In the genomic region with DNA sequence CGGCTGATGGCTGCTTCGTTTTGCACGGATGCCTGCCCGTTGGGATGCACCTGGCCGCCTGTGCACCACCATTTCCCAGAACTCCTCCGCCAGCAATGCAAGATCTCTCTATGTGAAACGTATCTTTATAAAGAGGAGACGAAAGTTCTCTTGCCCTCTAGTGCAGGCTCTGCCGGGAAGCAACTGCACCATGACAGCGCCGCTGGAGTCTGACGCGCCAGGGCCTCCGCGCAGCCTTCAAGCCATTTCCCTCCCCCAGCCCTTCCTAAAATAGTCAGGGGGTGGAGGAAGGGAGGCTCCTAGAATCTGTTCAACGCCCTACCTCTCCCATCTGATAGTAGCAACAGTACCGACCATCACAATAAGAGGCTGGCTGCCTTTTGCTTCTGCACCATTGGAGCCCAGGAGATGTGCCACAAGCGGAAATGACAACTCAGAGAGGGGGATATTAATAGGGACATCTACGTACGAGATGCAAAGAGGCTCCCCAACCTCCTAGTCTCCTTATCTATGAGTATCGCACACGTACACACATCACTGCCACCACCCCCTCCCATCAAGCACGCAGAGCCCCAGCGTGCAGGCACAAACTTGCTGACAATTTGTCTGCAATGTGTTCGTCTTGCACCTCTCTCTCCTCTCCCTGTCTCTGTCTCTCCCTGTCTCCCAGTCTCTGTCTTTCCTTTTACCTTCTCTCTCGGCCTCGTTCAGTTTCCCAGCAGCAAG, we compare ENCODE assay signal across 8 cellular contexts. TPM values are rescaled to one million over a fixed set of nuclear protein-coding genes. Genes with fewer than 3 reads are reported as not detected.
DNase-seq lines count a peak whose midpoint lies in the region; ATAC-seq, FAIRE-seq and TF ChIP-seq lines count a peak whose summit lies in the region.

No MANE protein-coding gene starts in this region.

- DNase-seq in CD4-positive, alpha-beta memory T cell: no peak
- DNase-seq in H54 (ENCODE audit: insufficient read length, low spot score): no peak
- DNase-seq in activated CD8-positive, alpha-beta T cell treated with anti-CD3 and anti-CD28 coated beads, Interleukin-2, amount 10 ng/mL, durations not matched to agents 7 days and 5 days: no peak
- peak; percentile 64 for DNase-seq in Right ventricle myocardium inferior (ENCODE audit: missing footprints)
- DNase-seq in neuronal stem cell (ENCODE audit: low spot score): peak; percentile 18
- DNase-seq in NCI-H1694 treated with DMSO at 0.1 percent for 48 hours (lab: John Stamatoyannopoulos, UW): no peak
- DNase-seq in glomerular visceral epithelial cell (ENCODE audit: extremely low spot score): no peak

- TF ChIP-seq POLR2A in H54 (IDR thresholded peaks at IDR 0.05; ENCODE audit: low read depth, low read length): 0 out of 2 replicates have a peak, but pooled peaks have one; percentile 27

- H3K4me1 ChIP-seq in CD4-positive, alpha-beta memory T cell (ENCODE audit: insufficient read depth, low read length): peaks cover 5% of the 10 kb centered on the region
- peaks cover 4 to 5% of the 10 kb centered on the region in 2 donors for H3K4me1 ChIP-seq in neuronal stem cell (ENCODE audit: control insufficient read depth in 2 of 2, insufficient read depth in 1 of 2, low read depth in 1 of 2, low read length in 2 of 2)

- H3K9ac ChIP-seq in neuronal stem cell (ENCODE audit: low read depth, low read length, poor library complexity): peak overlapping the region; percentile 73

- POLR2A ChIA-PET in CD4-positive, alpha-beta memory T cell (lab: Charles Lee; ENCODE audit: partially characterized antibody): no interaction called here
- POLR2A ChIA-PET in activated CD8-positive, alpha-beta T cell treated with anti-CD3 and anti-CD28 coated beads, Interleukin-2, amount 10 ng/mL, durations not matched to agents 7 days and 5 days (lab: Charles Lee): no interaction called here

- H3K9me3 ChIP-seq in CD4-positive, alpha-beta memory T cell (ENCODE audit: control insufficient read depth in 1 of 2, low read length in 2 of 2): no peaks in the 10 kb centered on the region
- H3K9me3 ChIP-seq in neuronal stem cell (replicated peaks in 1 of 2; ENCODE audit: control insufficient read depth in 2 of 2, insufficient read depth in 1 of 2, low read depth in 1 of 2, low read length in 2 of 2): no peaks in the 10 kb centered on the region

- peaks cover 15 to 30% of the 10 kb centered on the region in 2 donors for H3K27me3 Mint-ChIP-seq in CD4-positive, alpha-beta memory T cell
- peaks cover 40% of the 10 kb centered on the region for H3K27me3 Mint-ChIP-seq in activated CD8-positive, alpha-beta T cell treated with anti-CD3 and anti-CD28 coated beads, Interleukin-2, amount 10 ng/mL, durations not matched to agents 7 days and 5 days (ENCODE audit: low read depth)

- no peak overlapping the region for H3K14ac ChIP-seq in neuronal stem cell (ENCODE audit: low read length)

- H3K4ac ChIP-seq in neuronal stem cell (ENCODE audit: low read length): no peak overlapping the region

- no peak overlapping the region for H2BK5ac ChIP-seq in neuronal stem cell (ENCODE audit: low read length)

- peak overlapping the region; percentile 64 to 83 (median 80) for H3K4me3 Mint-ChIP-seq in CD4-positive, alpha-beta memory T cell
- H3K4me3 Mint-ChIP-seq in activated CD8-positive, alpha-beta T cell treated with anti-CD3 and anti-CD28 coated beads, Interleukin-2, amount 10 ng/mL, durations not matched to agents 7 days and 5 days: peak overlapping the region; percentile 64

- H4K91ac ChIP-seq in neuronal stem cell (ENCODE audit: low read depth, low read length, poor library complexity): no peak overlapping the region

- H2BK15ac ChIP-seq in neuronal stem cell (ENCODE audit: low read length): no peak overlapping the region

- peaks cover 6% of the 10 kb centered on the region for H3K27me3 ChIP-seq in CD4-positive, alpha-beta memory T cell (ENCODE audit: insufficient read depth, low read length)
- peaks cover 0 to 56% (median 27%) of the 10 kb centered on the region in 3 experiments for H3K27me3 ChIP-seq in neuronal stem cell (ENCODE audit: control insufficient read depth in 3 of 3, insufficient read depth in 3 of 3, low read depth in 1 of 3, low read length in 3 of 3)

- no peak overlapping the region for H4K8ac ChIP-seq in neuronal stem cell (ENCODE audit: low read depth, low read length)

- peak overlapping the region; percentile 89 for H3K18ac ChIP-seq in neuronal stem cell (ENCODE audit: low read length)

- no peak overlapping the region for H2BK120ac ChIP-seq in neuronal stem cell (ENCODE audit: low read depth, low read length)

- H3K9me3 Mint-ChIP-seq in CD4-positive, alpha-beta memory T cell: no peaks in the 10 kb centered on the region
- H3K9me3 Mint-ChIP-seq in activated CD8-positive, alpha-beta T cell treated with anti-CD3 and anti-CD28 coated beads, Interleukin-2, amount 10 ng/mL, durations not matched to agents 7 days and 5 days (ENCODE audit: insufficient read depth): no peaks in the 10 kb centered on the region

- H3K23ac ChIP-seq in neuronal stem cell (ENCODE audit: low read depth, low read length, poor library complexity): peak overlapping the region; percentile 53

- H3K4me2 ChIP-seq in neuronal stem cell (ENCODE audit: insufficient read depth, low read length, poor library complexity, severe bottlenecking): peak overlapping the region; percentile 99

- H3K27ac Mint-ChIP-seq in CD4-positive, alpha-beta memory T cell: peak overlapping the region in 5 of 7 donors; percentile 28 to 66 (median 48)
- H3K27ac Mint-ChIP-seq in activated CD8-positive, alpha-beta T cell treated with anti-CD3 and anti-CD28 coated beads, Interleukin-2, amount 10 ng/mL, durations not matched to agents 7 days and 5 days: peak overlapping the region; percentile 18

- no peaks in the 10 kb centered on the region for H3K79me1 ChIP-seq in neuronal stem cell (ENCODE audit: low read depth, low read length)

- intact Hi-C loops in CD4-positive, alpha-beta memory T cell (cut with micrococcal nuclease): no loop called here
- intact Hi-C loops in Right ventricle myocardium inferior (cut with DNase I): loop anchor here (2.0 to 5.0 kb wide), 2 partner anchors 31 to 69 kb away; no protein-coding TSS in a partner anchor

- H2BK12ac ChIP-seq in neuronal stem cell (ENCODE audit: low read length): no peak overlapping the region

- FAIRE-seq in H54 (lab: Jason Lieb, UNC): no peak

- CTCF ChIA-PET in CD4-positive, alpha-beta memory T cell (lab: Charles Lee; ENCODE audit: partially characterized antibody): no interaction called here
- CTCF ChIA-PET in activated CD8-positive, alpha-beta T cell treated with anti-CD3 and anti-CD28 coated beads, Interleukin-2, amount 10 ng/mL, durations not matched to agents 7 days and 5 days (lab: Charles Lee): no interaction called here

- peak overlapping the region; percentile 26 for H3K27ac ChIP-seq in CD4-positive, alpha-beta memory T cell (ENCODE audit: low read depth, low read length)
- H3K27ac ChIP-seq in neuronal stem cell (replicated peaks; ENCODE audit: low read length): no peak overlapping the region

- H3K36me3 Mint-ChIP-seq in CD4-positive, alpha-beta memory T cell: no peaks in the 10 kb centered on the region
- H3K36me3 Mint-ChIP-seq in activated CD8-positive, alpha-beta T cell treated with anti-CD3 and anti-CD28 coated beads, Interleukin-2, amount 10 ng/mL, durations not matched to agents 7 days and 5 days (ENCODE audit: low read depth): no peaks in the 10 kb centered on the region

- peaks cover 7 to 17% (median 12%) of the 10 kb centered on the region in 4 donors for H3K4me1 Mint-ChIP-seq in CD4-positive, alpha-beta memory T cell
- peaks cover 20% of the 10 kb centered on the region for H3K4me1 Mint-ChIP-seq in activated CD8-positive, alpha-beta T cell treated with anti-CD3 and anti-CD28 coated beads, Interleukin-2, amount 10 ng/mL, durations not matched to agents 7 days and 5 days (ENCODE audit: low read depth)

- peak; percentile 56 for ATAC-seq in activated CD8-positive, alpha-beta T cell treated with anti-CD3 and anti-CD28 coated beads, Interleukin-2, amount 10 ng/mL, durations not matched to agents 7 days and 5 days
- ATAC-seq in Right ventricle myocardium inferior (peak; percentile 58), HG03097 (IDR thresholded peaks at IDR 0.05; ENCODE audit: low FRiP score, unreplicated experiment) (no peak)

- no peaks in the 10 kb centered on the region for H3K36me3 ChIP-seq in CD4-positive, alpha-beta memory T cell (ENCODE audit: insufficient read depth, low read length)
- no peaks in the 10 kb centered on the region for H3K36me3 ChIP-seq in neuronal stem cell (replicated peaks in 1 of 2; ENCODE audit: control insufficient read depth in 2 of 2, insufficient read depth in 2 of 2, low read length in 2 of 2)

- H3K4me3 ChIP-seq in CD4-positive, alpha-beta memory T cell (ENCODE audit: low read length in 2 of 2): peak overlapping the region in 1 of 2 donors; percentile 24
- H3K4me3 ChIP-seq in neuronal stem cell (ENCODE audit: low read length in 2 of 2): peak overlapping the region; percentile 26 to 90

- no CpG with 5 or more reads among the region's 27 CpGs for WGBS in neuronal stem cell (ENCODE audit: extremely low coverage in 2 of 2, insufficient read length in 2 of 2, insufficient replicate concordance in 1 of 2), 2 donors

- peak overlapping the region; percentile 84 for H2AFZ ChIP-seq in neuronal stem cell (ENCODE audit: low read length)

- no peak overlapping the region for H2AK5ac ChIP-seq in neuronal stem cell (ENCODE audit: low read depth, low read length)

RNA-seq across cellular contexts. Expression of gene SYNE1, which starts 1.1 kb away (rescaled TPM):
- 100 to 1,000 TPM; 209 to 228 TPM for total RNA-seq in CD4-positive, alpha-beta memory T cell
- polyA plus RNA-seq in CD4-positive, alpha-beta memory T cell: 10 to 100 TPM; 22.5 to 79.6 TPM
- total RNA-seq in activated CD8-positive, alpha-beta T cell treated with anti-CD3 and anti-CD28 coated beads, Interleukin-2, amount 10 ng/mL, durations not matched to agents 7 days and 5 days: 10 to 100 TPM; 57.0 to 63.8 TPM
- 84.2 TPM for total RNA-seq in Right ventricle myocardium inferior
- polyA plus RNA-seq in neuronal stem cell (2013, experiment 1 of 2): 3.5 TPM
- polyA plus RNA-seq in neuronal stem cell (2013, experiment 2 of 2): 3.2 TPM

Comparison
In these comparisons a context has a peak if more than half of its experiments do, and no peak if none do; other contexts are left out.
1. DNase-seq: peak in Right ventricle myocardium inferior (single experiment) and neuronal stem cell (single experiment); none in CD4-positive, alpha-beta memory T cell (0 of 5), H54 (single experiment), activated CD8-positive, alpha-beta T cell treated with anti-CD3 and anti-CD28 coated beads, Interleukin-2, amount 10 ng/mL, durations not matched to agents 7 days and 5 days (single experiment), NCI-H1694 treated with DMSO at 0.1 percent for 48 hours (single experiment) and glomerular visceral epithelial cell (single experiment).